In genomic region chr5:2752059-2752874, GRCh38 we compare ENCODE assay signal across 10 cellular contexts. TPM values are rescaled to one million over a fixed set of nuclear protein-coding genes. Genes with fewer than 3 reads are reported as not detected.
A peak's percentile ranks its signal among the peaks of the same experiment; 100 is the strongest.
DNase-seq lines count a peak whose midpoint lies in the region; ATAC-seq and TF ChIP-seq lines count a peak whose summit lies in the region.
"Had no signal": no experiment of that assay in that cellular context is flagged by ENCODE, and none has a peak within 500 bp of the region (broad histone marks: within the 10 kb centered on the region; RNA-seq: fewer than 3 reads in every experiment).

No MANE protein-coding gene starts in this region.

- no peak for TF ChIP-seq EP300 in ovary (IDR thresholded peaks at IDR 0.05)

- H3K9me3 ChIP-seq in endodermal cell (ENCODE audit: control insufficient read depth, low read length) = no peaks in the 10 kb centered on the region
- peaks cover 0 to 3% of the 10 kb centered on the region in 2 donors for H3K9me3 ChIP-seq in ovary

- H3K36me3 Mint-ChIP-seq in endodermal cell (ENCODE audit: low read depth) = peaks cover 14% of the 10 kb centered on the region

- H3K4me3 ChIP-seq in BJ (ENCODE audit: low read depth, low read length) = peak overlapping the region; percentile 72
- peak overlapping the region; percentile 75 for H3K4me3 ChIP-seq in endodermal cell (ENCODE audit: low read length)
- no peak overlapping the region for H3K4me3 ChIP-seq in ovary

- H3K4me3 Mint-ChIP-seq in endodermal cell = peak overlapping the region; percentile 67

- H3K4me1 Mint-ChIP-seq in endodermal cell = peaks cover 26% of the 10 kb centered on the region

- TF ChIP-seq POLR2A in ovary (IDR thresholded peaks at IDR 0.05) = no peak

- DNase-seq in BJ (ENCODE audit: low read depth) (no peak), NCI-H1105 treated with DMSO at 0.1 percent for 48 hours (lab: John Stamatoyannopoulos, UW) (peak; percentile 55), endodermal cell (no peak), myocyte (ENCODE audit: low read depth) (peak; percentile 54), ovary (no peak), activated T-cell treated with anti-CD3 and anti-CD28 coated beads for 4 hours (no peak), D341Med (ENCODE audit: low spot score) (no peak)
- DNase-seq: cortex of kidney, GDM1 had no signal

- H3K27me3 ChIP-seq in BJ (ENCODE audit: control insufficient read depth, insufficient read depth, low read length) (no peaks in the 10 kb centered on the region), endodermal cell (ENCODE audit: control insufficient read depth, insufficient read depth, low read length, poor library complexity, severe bottlenecking) (peaks cover 50% of the 10 kb centered on the region), ovary (no peaks in the 10 kb centered on the region)

- WGBS in endodermal cell (ENCODE audit: insufficient coverage in 1 of 2, insufficient read length in 1 of 2), 2 experiments = 1 to 2% methylated on average over 25 to 56 of the region's 60 CpGs
- 2 to 4% (median 2%) methylated on average over 42 to 60 of the region's 60 CpGs for WGBS in ovary, 3 donors

- H3K4me1 ChIP-seq in endodermal cell (ENCODE audit: control insufficient read depth, insufficient read depth, low read length) = peaks cover 4% of the 10 kb centered on the region
- H3K4me1 ChIP-seq in ovary (ENCODE audit: insufficient read depth) = peaks cover 5% of the 10 kb centered on the region

- peak overlapping the region; percentile 61 for H3K27ac Mint-ChIP-seq in endodermal cell

- TF ChIP-seq CTCF in BJ (IDR thresholded peaks at IDR 0.05; ENCODE audit: insufficient read depth, low read depth, low read length) (no peak), endodermal cell (conservative IDR thresholded peaks at IDR 0.05) (peak; percentile 44), ovary (IDR thresholded peaks at IDR 0.05) (no peak)

- H3K27me3 Mint-ChIP-seq in endodermal cell (ENCODE audit: insufficient read depth) = peaks cover 67% of the 10 kb centered on the region

- POLR2A ChIA-PET in BJ (lab: Charles Lee) = interaction anchor here (0.7 kb wide), 1 partner anchor 13 kb away, joined by 3 read pairs; no protein-coding TSS in a partner anchor

- H3K9ac ChIP-seq in endodermal cell (ENCODE audit: extremely low read depth, low read length, poor library complexity, severe bottlenecking) = no peak overlapping the region

- H3K27ac ChIP-seq in endodermal cell (ENCODE audit: low read depth, low read length) (peak overlapping the region; percentile 44), ovary (no peak overlapping the region)

- no peak for ATAC-seq in HG02759 (IDR thresholded peaks at IDR 0.05; ENCODE audit: unreplicated experiment)

- H3K36me3 ChIP-seq in BJ (ENCODE audit: control insufficient read depth, insufficient read depth, low read length) = peaks cover 4% of the 10 kb centered on the region; the same call in 1 of the 2 replicates
- peaks cover 4% of the 10 kb centered on the region for H3K36me3 ChIP-seq in endodermal cell (ENCODE audit: control insufficient read depth, insufficient read depth, low read length)
- no peaks in the 10 kb centered on the region for H3K36me3 ChIP-seq in ovary

- CTCF ChIA-PET in BJ (lab: Yijun Ruan, JAX) = no interaction called here

- peaks cover 8% of the 10 kb centered on the region for H3K9me3 Mint-ChIP-seq in endodermal cell

- intact Hi-C loops in ovary (cut with DNase I) = no loop called here

RNA-seq across cellular contexts. Expression of gene IRX2, which starts 0.8 kb away (rescaled TPM):
- polyA plus RNA-seq in BJ (2011; rRNA removed) = 1.8 and 2.7 TPM in 2 replicates
- 1.2 and 2.2 TPM in 2 replicates for polyA minus RNA-seq in BJ (2011; rRNA and poly(A)+ RNA removed)
- 1 to 10 TPM; 4.2 to 6.9 TPM for total RNA-seq in endodermal cell
- polyA plus RNA-seq in endodermal cell (2013, experiment 1 of 2) = 67.3 TPM
- polyA plus RNA-seq in endodermal cell (2013, experiment 2 of 2) = 57.3 TPM
- 7.2 and 7.7 TPM in 2 replicates for total RNA-seq in myocyte
- polyA plus RNA-seq in myocyte (2012) = 2.1 TPM
- total RNA-seq in ovary = under 1 TPM in 4 of 7 donors, not detected in 3; 0.10 to 0.46 (median 0.17) TPM
- under 1 TPM in 1 of 2 donors, not detected in 1; 0.04 TPM for polyA plus RNA-seq in ovary

Comparison
In these comparisons a context has a peak if more than half of its experiments do, and no peak if none do; other contexts are left out.
1. DNase-seq: peak in NCI-H1105 treated with DMSO at 0.1 percent for 48 hours (single experiment) and myocyte (single experiment); none in BJ (single experiment), endodermal cell (single experiment), ovary (0 of 5), activated T-cell treated with anti-CD3 and anti-CD28 coated beads for 4 hours (single experiment) and D341Med (single experiment).